ENCODE assay signal across 10 cellular contexts in genomic region chr11:64776425-64776824, GRCh38. TPM values are rescaled to one million over a fixed set of nuclear protein-coding genes. Genes with fewer than 3 reads are reported as not detected.
DNase-seq lines count a peak whose midpoint lies in the region; ATAC-seq and TF ChIP-seq lines count a peak whose summit lies in the region.
"Had no signal": no experiment of that assay in that cellular context is flagged by ENCODE, and none has a peak within 500 bp of the region (broad histone marks: within the 10 kb centered on the region; RNA-seq: fewer than 3 reads in every experiment).

No MANE protein-coding gene starts in this region.

- ATAC-seq in SK-N-SH treated with all-trans-retinoic acid at 6 μM for 48 hours (no peak), right cardiac atrium (no peak), HG03196 (IDR thresholded peaks at IDR 0.05; ENCODE audit: unreplicated experiment) (no peak)

- WGBS in SK-N-SH (ENCODE audit: low lambda C conversion rate): 57% methylated on average over 6 of the region's 6 CpGs
- WGBS in right cardiac atrium: 52% methylated on average over 6 of the region's 6 CpGs
- 52 to 80% (median 68%) methylated on average over 6 of the region's 6 CpGs for WGBS in spleen, 5 donors

- TF ChIP-seq EP300 in SK-N-SH (IDR thresholded peaks at IDR 0.05; ENCODE audit: borderline replicate concordance in 1 of 2, low read depth in 1 of 2, low read length in 1 of 2): no peak

- H3K36me3 Mint-ChIP-seq in activated CD4-positive, alpha-beta memory T cell treated with anti-CD3 and anti-CD28 coated beads for 36 hours: peaks cover 60% of the 10 kb centered on the region

- H3K79me2 ChIP-seq in SK-N-SH (ENCODE audit: insufficient read depth): peaks cover 61% of the 10 kb centered on the region

- no peak for TF ChIP-seq CTCF in SK-N-SH (IDR thresholded peaks at IDR 0.05)
- no peak for TF ChIP-seq CTCF in spleen (IDR thresholded peaks at IDR 0.05 in 8 of 11, conservative IDR thresholded peaks at IDR 0.05 in 3 of 11)

- DNase-seq in SK-N-SH (no peak), right cardiac atrium (no peak), spleen (no peak)
- DNase-seq in activated CD4-positive, alpha-beta memory T cell treated with anti-CD3 and anti-CD28 coated beads for 36 hours: no peak
- no peak for DNase-seq in stimulated activated CD4-positive, alpha-beta T cell treated with anti-CD3 and anti-CD28 coated beads, Interleukin-15, amount 100 ng/mL, for 24 hours
- no peak for DNase-seq in stimulated activated CD4-positive, alpha-beta T cell treated with anti-CD3 and anti-CD28 coated beads, Interleukin-2, amount 100 ng/mL, for 48 hours
- DNase-seq: 8988T, NCI-H1930 had no signal

- no peaks in the 10 kb centered on the region for H3K27me3 Mint-ChIP-seq in activated CD4-positive, alpha-beta memory T cell treated with anti-CD3 and anti-CD28 coated beads for 36 hours

- POLR2A ChIA-PET in SK-N-SH (lab: Yijun Ruan, JAX): interaction anchor here (0.9 to 1.6 kb wide), 2 partner anchors 14 to 17 kb away, joined by 3 to 5 read pairs; partner anchors contain the start of gene PYGM
- POLR2A ChIA-PET in activated CD4-positive, alpha-beta memory T cell treated with anti-CD3 and anti-CD28 coated beads for 36 hours (lab: Charles Lee): interaction anchor here (1.2 kb wide), 1 partner anchor 12 kb away, joined by 5 read pairs; no protein-coding TSS in a partner anchor

- H3K27ac ChIP-seq in SK-N-SH (ENCODE audit: low read depth in 2 of 2, low read length in 1 of 2) (no peak overlapping the region), right cardiac atrium (ENCODE audit: low read length) (no peak overlapping the region), spleen (peak overlapping the region in 6 of 8 donors; percentile 100)

- H3K36me3 ChIP-seq in SK-N-SH (replicated peaks in 1 of 2; ENCODE audit: control insufficient read depth in 1 of 2, insufficient read depth in 2 of 2, low read length in 1 of 2) (peaks cover 59% of the 10 kb centered on the region in 2 experiments), spleen (peaks cover 11 to 61% (median 50%) of the 10 kb centered on the region in 6 donors)

- TF ChIP-seq RAD21 in SK-N-SH (IDR thresholded peaks at IDR 0.05; ENCODE audit: low read length): no peak

- H3K4me1 ChIP-seq in SK-N-SH (ENCODE audit: control insufficient read depth in 1 of 2, insufficient read depth in 2 of 2, low read depth in 1 of 2, low read length in 1 of 2) (peaks cover 17 to 19% of the 10 kb centered on the region in 2 experiments), right cardiac atrium (ENCODE audit: control insufficient read depth, insufficient read depth, low read length) (peaks cover 3% of the 10 kb centered on the region), spleen (peaks cover 67 to 80% (median 73%) of the 10 kb centered on the region in 6 donors)

- H3K27ac Mint-ChIP-seq in activated CD4-positive, alpha-beta memory T cell treated with anti-CD3 and anti-CD28 coated beads for 36 hours: peak overlapping the region; percentile 89

- H3F3A ChIP-seq in SK-N-SH (replicated peaks; ENCODE audit: insufficient read depth): peaks cover 22% of the 10 kb centered on the region

- intact Hi-C loops in activated CD4-positive, alpha-beta memory T cell treated with anti-CD3 and anti-CD28 coated beads for 36 hours (cut with micrococcal nuclease): loop anchor here (10.0 kb wide), 1 partner anchor 462 kb away; the partner anchor contains the start of genes PRDX5 and TRMT112
- intact Hi-C loops in right cardiac atrium (cut with DNase I) (no loop called here), spleen (cut with DNase I; ENCODE audit: low total_unique reads) (no loop called here)

- H3K4me1 Mint-ChIP-seq in activated CD4-positive, alpha-beta memory T cell treated with anti-CD3 and anti-CD28 coated beads for 36 hours (ENCODE audit: low read depth): peaks cover 80% of the 10 kb centered on the region

- H3K9ac ChIP-seq in SK-N-SH: peak overlapping the region; percentile 64; the same call in 1 of the 2 replicates

- no peaks in the 10 kb centered on the region for H3K9me3 ChIP-seq in SK-N-SH
- H3K9me3 ChIP-seq in right cardiac atrium (ENCODE audit: control insufficient read depth, low read length): no peaks in the 10 kb centered on the region
- no peaks in the 10 kb centered on the region for H3K9me3 ChIP-seq in spleen

- H3K4me3 ChIP-seq in SK-N-SH (ENCODE audit: low read depth in 2 of 2, low read length in 1 of 2): peak overlapping the region; percentile 77 to 83
- H3K4me3 ChIP-seq in right cardiac atrium (ENCODE audit: low read length): peak overlapping the region; percentile 98
- H3K4me3 ChIP-seq in spleen: peak overlapping the region; percentile 72 to 94 (median 84)

- no peak for TF ChIP-seq POLR2A in spleen (IDR thresholded peaks at IDR 0.05)

- H3K27me3 ChIP-seq in SK-N-SH (ENCODE audit: insufficient read depth) (no peaks in the 10 kb centered on the region), right cardiac atrium (ENCODE audit: control insufficient read depth, insufficient read depth) (no peaks in the 10 kb centered on the region), spleen (replicated peaks in 1 of 7) (no peaks in the 10 kb centered on the region)

- no peaks in the 10 kb centered on the region for H3K9me3 Mint-ChIP-seq in activated CD4-positive, alpha-beta memory T cell treated with anti-CD3 and anti-CD28 coated beads for 36 hours

- H4K20me1 ChIP-seq in SK-N-SH (ENCODE audit: insufficient read depth): peaks cover 61% of the 10 kb centered on the region

- no peak overlapping the region for H2AFZ ChIP-seq in SK-N-SH (ENCODE audit: low read depth)

- H3K4me2 ChIP-seq in SK-N-SH: peak overlapping the region; percentile 89

- CTCF ChIA-PET in SK-N-SH (lab: Yijun Ruan, JAX): interaction anchor here (0.6 to 6.1 kb wide), 8 partner anchors 9 to 89 kb away, joined by 3 to 47 read pairs (median 4); no protein-coding TSS in a partner anchor
- CTCF ChIA-PET in activated CD4-positive, alpha-beta memory T cell treated with anti-CD3 and anti-CD28 coated beads for 36 hours (lab: Charles Lee): interaction anchor here (1.0 to 2.4 kb wide), 6 partner anchors 9 to 34 kb away, joined by 3 to 13 read pairs (median 6); no protein-coding TSS in a partner anchor

- H3K9me2 ChIP-seq in SK-N-SH: no peaks in the 10 kb centered on the region

- peak overlapping the region; percentile 90 for H3K4me3 Mint-ChIP-seq in activated CD4-positive, alpha-beta memory T cell treated with anti-CD3 and anti-CD28 coated beads for 36 hours

TF ChIP-seq in SK-N-SH, 30 proteins besides CTCF, POLR2A, EP300 and RAD21 (continues in another document):
- TF ChIP-seq TAF1 (IDR thresholded peaks at IDR 0.05; ENCODE audit: borderline replicate concordance, low read depth, low read length): no peak
- TF ChIP-seq RFX5 (IDR thresholded peaks at IDR 0.05; ENCODE audit: low read length): no peak
- no peak for TF ChIP-seq RCOR1 (IDR thresholded peaks at IDR 0.05; ENCODE audit: low read length)
- TF ChIP-seq SIN3A (IDR thresholded peaks at IDR 0.05; ENCODE audit: borderline replicate concordance, low read depth, low read length): no peak

TF ChIP-seq in SK-N-SH treated with all-trans-retinoic acid at 6 μM for 48 hours, 23 proteins besides CTCF, POLR2A, EP300 and RAD21:
- TF ChIP-seq ARNTL (CRISPR knock-in tag; IDR thresholded peaks at IDR 0.05; ENCODE audit: borderline replicate concordance, low read depth): no peak

RNA-seq across cellular contexts. Expression of gene SF1, which starts 1.9 kb away (rescaled TPM):
- polyA plus RNA-seq in SK-N-SH (2012; rRNA removed) (59.4 and 66.3 TPM in 2 replicates), right cardiac atrium (72.8 TPM), spleen (100 to 1,000 TPM in 2 of 3 donors, 10 to 100 TPM in 1; 54.2 to 140 (median 121) TPM)
- 60.8 and 62.6 TPM in 2 replicates for polyA plus RNA-seq in SK-N-SH (2012; cell fraction: cytosol; rRNA removed)
- polyA plus RNA-seq in SK-N-SH (2012; cell fraction: nucleus; rRNA removed): 316 TPM in 2 replicates
- 100 to 1,000 TPM; 323 to 328 TPM for total RNA-seq in activated CD4-positive, alpha-beta memory T cell treated with anti-CD3 and anti-CD28 coated beads for 36 hours
- total RNA-seq in right cardiac atrium (100 to 1,000 TPM; 188 to 203 (median 197) TPM), spleen (100 to 1,000 TPM; 359 to 585 (median 458) TPM)

RNA-seq across cellular contexts. Expression of gene PYGM, which starts 16.7 kb away (rescaled TPM):
- polyA plus RNA-seq in SK-N-SH (2012; rRNA removed) (0.08 TPM in 2 replicates), right cardiac atrium (50.2 TPM), spleen (1 to 10 TPM; 1.7 to 2.4 (median 2.1) TPM)
- polyA plus RNA-seq in SK-N-SH (2012; cell fraction: cytosol; rRNA removed): 0.03 and 0.05 TPM in 2 replicates
- polyA plus RNA-seq in SK-N-SH (2012; cell fraction: nucleus; rRNA removed): 0.21 and 0.23 TPM in 2 replicates
- total RNA-seq in activated CD4-positive, alpha-beta memory T cell treated with anti-CD3 and anti-CD28 coated beads for 36 hours: 1 to 10 TPM in 1 of 2 experiments, under 1 TPM in 1; 0.94 to 1.6 TPM
- total RNA-seq in right cardiac atrium (10 to 100 TPM; 38.5 to 71.5 (median 57.9) TPM), spleen (1 to 10 TPM; 2.7 to 7.2 (median 5.1) TPM)

RNA-seq across cellular contexts. Expression of gene MAP4K2, which starts 26.6 kb away (rescaled TPM):
- 17.4 and 20.0 TPM in 2 replicates for polyA plus RNA-seq in SK-N-SH (2012; rRNA removed)
- polyA plus RNA-seq in SK-N-SH (2012; cell fraction: cytosol; rRNA removed): 6.5 and 10.8 TPM in 2 replicates
- polyA plus RNA-seq in SK-N-SH (2012; cell fraction: nucleus; rRNA removed): 52.1 and 63.7 TPM in 2 replicates
- 10 to 100 TPM; 83.3 to 85.8 TPM for total RNA-seq in activated CD4-positive, alpha-beta memory T cell treated with anti-CD3 and anti-CD28 coated beads for 36 hours
- total RNA-seq in right cardiac atrium: 10 to 100 TPM in 3 of 4 donors, 1 to 10 TPM in 1; 8.7 to 11.7 (median 11.0) TPM
- 11.0 TPM for polyA plus RNA-seq in right cardiac atrium
- 100 to 1,000 TPM in 1 of 7 donors, 10 to 100 TPM in 6; 41.5 to 106 (median 57.4) TPM for total RNA-seq in spleen
- polyA plus RNA-seq in spleen: 10 to 100 TPM; 40.8 to 70.8 (median 63.8) TPM

RNA-seq across cellular contexts. Expression of gene RASGRP2, which starts 32.5 kb away (rescaled TPM):
- polyA plus RNA-seq in SK-N-SH (2012; rRNA removed): 1.6 and 2.2 TPM in 2 replicates
- 0.50 and 0.92 TPM in 2 replicates for polyA plus RNA-seq in SK-N-SH (2012; cell fraction: cytosol; rRNA removed)
- 10.3 and 12.9 TPM in 2 replicates for polyA plus RNA-seq in SK-N-SH (2012; cell fraction: nucleus; rRNA removed)
- total RNA-seq in activated CD4-positive, alpha-beta memory T cell treated with anti-CD3 and anti-CD28 coated beads for 36 hours: 1 to 10 TPM; 7.5 to 8.2 TPM
- 10 to 100 TPM; 25.5 to 37.3 (median 33.6) TPM for total RNA-seq in right cardiac atrium
- polyA plus RNA-seq in right cardiac atrium: 69.6 TPM
- 100 to 1,000 TPM; 148 to 242 (median 206) TPM for total RNA-seq in spleen
- polyA plus RNA-seq in spleen: 100 to 1,000 TPM; 216 to 283 (median 252) TPM

RNA-seq across cellular contexts. Expression of gene MEN1, which starts 33.9 kb away (rescaled TPM):
- polyA plus RNA-seq in SK-N-SH (2012; rRNA removed): 40.7 and 52.9 TPM in 2 replicates
- 17.3 and 26.9 TPM in 2 replicates for polyA plus RNA-seq in SK-N-SH (2012; cell fraction: cytosol; rRNA removed)
- 101 and 105 TPM in 2 replicates for polyA plus RNA-seq in SK-N-SH (2012; cell fraction: nucleus; rRNA removed)
- 10 to 100 TPM; 31.3 to 32.2 TPM for total RNA-seq in activated CD4-positive, alpha-beta memory T cell treated with anti-CD3 and anti-CD28 coated beads for 36 hours
- total RNA-seq in right cardiac atrium: 10 to 100 TPM in 2 of 4 donors, 1 to 10 TPM in 2; 9.6 to 11.7 (median 10.1) TPM
- polyA plus RNA-seq in right cardiac atrium: 10.1 TPM
- 10 to 100 TPM; 20.1 to 33.6 (median 28.2) TPM for total RNA-seq in spleen
- polyA plus RNA-seq in spleen: 10 to 100 TPM; 17.8 to 27.6 (median 20.5) TPM

Comparison
In these comparisons a context has a peak if more than half of its experiments do, and no peak if none do; other contexts are left out.
1. H3K27ac ChIP-seq: peak in spleen (6 of 8); none in SK-N-SH (0 of 2) and right cardiac atrium (single experiment).
2. RNA of gene PYGM, which starts 16.7 kb away (total RNA-seq): 38.5 to 71.5 TPM in right cardiac atrium; 2.7 to 7.2 TPM in spleen and 0.94 to 1.6 TPM in activated CD4-positive, alpha-beta memory T cell treated with anti-CD3 and anti-CD28 coated beads for 36 hours; every median in the first group is over 4 times any median in the second.
3. Peak in every context shown above with its lines, with median percentiles within 50 percentile points of each other: H3K4me3 ChIP-seq.